Comparison of ENCODE assay signal across 21 cellular contexts in the genomic region with DNA sequence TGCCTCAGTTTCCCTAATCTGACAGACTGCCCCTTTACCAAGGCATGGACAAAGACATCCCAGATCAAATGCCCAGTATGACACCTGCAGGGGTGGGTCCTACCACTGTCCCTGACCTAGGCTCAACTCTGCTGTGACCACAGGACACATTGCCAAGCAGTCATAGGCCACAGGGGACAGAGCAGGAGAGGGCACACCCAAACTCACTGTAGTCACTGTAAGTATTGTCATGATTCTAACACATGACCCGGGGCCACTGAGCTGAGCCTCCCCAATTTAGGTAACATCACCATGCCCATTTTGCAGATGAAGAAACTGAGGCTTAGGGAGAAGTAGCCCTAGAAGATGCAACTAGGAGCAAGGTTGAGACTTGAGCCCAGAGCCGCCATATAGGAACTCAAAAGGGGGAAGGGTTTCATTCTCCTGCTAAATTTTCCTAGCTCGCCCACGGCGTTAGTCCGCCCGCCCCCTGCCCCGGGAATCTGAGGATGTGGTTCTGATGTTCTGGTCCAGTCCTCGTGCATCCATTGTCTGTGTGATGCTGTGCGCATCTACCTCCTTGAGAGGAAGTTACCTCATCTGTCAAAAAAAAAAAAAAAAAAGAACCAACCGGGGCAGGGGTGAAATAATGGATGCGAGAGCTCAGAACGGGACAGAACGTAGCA. TPM values are rescaled to one million over a fixed set of nuclear protein-coding genes. Genes with fewer than 3 reads are reported as not detected.
DNase-seq lines count a peak whose midpoint lies in the region; ATAC-seq, FAIRE-seq and TF ChIP-seq lines count a peak whose summit lies in the region.
"Had no signal": no experiment of that assay in that cellular context is flagged by ENCODE, and none has a peak within 500 bp of the region (broad histone marks: within the 10 kb centered on the region; RNA-seq: fewer than 3 reads in every experiment).

No MANE protein-coding gene starts in this region.

- H3K9me3 Mint-ChIP-seq in Calu3 (ENCODE audit: low read depth, unreplicated experiment), result no peaks in the 10 kb centered on the region
- no peaks in the 10 kb centered on the region for H3K9me3 Mint-ChIP-seq in natural killer cell treated with Interleukin-12 subunit alpha and Interleukin-12 subunit beta and Interleukin-15 and Interleukin-18, amount 100 ng/mL, for 72 hours
- H3K9me3 Mint-ChIP-seq: CD8-positive, alpha-beta T cell; HFFc6 had no signal

- H3K27ac ChIP-seq in 22Rv1, result peak overlapping the region; percentile 93; the same call in 1 of the 2 replicates
- H3K27ac ChIP-seq in kidney (ENCODE audit: low read depth in 2 of 2, low read length in 2 of 2), result no peak overlapping the region
- no peak overlapping the region for H3K27ac ChIP-seq in sigmoid colon
- no peak overlapping the region for H3K27ac ChIP-seq in transverse colon
- H3K27ac ChIP-seq: KMS-11 had no signal

- TF ChIP-seq POLR2A in sigmoid colon (IDR thresholded peaks at IDR 0.05), result no peak
- no peak for TF ChIP-seq POLR2A in transverse colon (IDR thresholded peaks at IDR 0.05)

- no peak for ATAC-seq in natural killer cell treated with Interleukin-12 subunit alpha and Interleukin-12 subunit beta and Interleukin-15 and Interleukin-18, amount 100 ng/mL, for 72 hours
- ATAC-seq: CD8-positive, alpha-beta T cell had no signal

- intact Hi-C loops in Calu3 (cut with micrococcal nuclease; ENCODE audit: unreplicated experiment) (no loop called here), kidney (cut with DNase I) (no loop called here), sigmoid colon (cut with DNase I) (no loop called here), transverse colon (cut with DNase I; ENCODE audit: low total_unique reads) (no loop called here)

- H3K27me3 Mint-ChIP-seq in Calu3 (ENCODE audit: unreplicated experiment), result no peaks in the 10 kb centered on the region
- peaks cover 0 to 10% of the 10 kb centered on the region in 2 donors for H3K27me3 Mint-ChIP-seq in natural killer cell treated with Interleukin-12 subunit alpha and Interleukin-12 subunit beta and Interleukin-15 and Interleukin-18, amount 100 ng/mL, for 72 hours

- CTCF ChIA-PET in Calu3 (lab: Charles Lee), result interaction anchor here (0.6 to 1.2 kb wide), 3 partner anchors 11 to 38 kb away, joined by 3 to 6 read pairs (median 3); no protein-coding TSS in a partner anchor

- in situ Hi-C loops in transverse colon (cut with MboI; ENCODE audit: low pct_ligation_motif_present in 1 of 4, low pct_unique_long_range_greater_than_20kb in 1 of 4, low sequenced_read_pairs in 3 of 4), result loop anchor here in 2 of 4 donors (25.0 kb wide), 2 partner anchors 222 to 422 kb away; no protein-coding TSS in a partner anchor

- no TSS peak for BruUV-seq in Calu3 (replicated peaks; lab: Mats Ljungman, UMichigan)

- 89% methylated on average over 14 of the region's 14 CpGs for WGBS in sigmoid colon, 2 donors
- WGBS in transverse colon (ENCODE audit: low coverage in 1 of 2), 2 donors, result 85 to 86% methylated on average over 12 to 14 of the region's 14 CpGs

- H3K36me3 Mint-ChIP-seq in Calu3 (ENCODE audit: insufficient read depth, unreplicated experiment), result peaks cover 100% of the 10 kb centered on the region
- no peaks in the 10 kb centered on the region for H3K36me3 Mint-ChIP-seq in natural killer cell treated with Interleukin-12 subunit alpha and Interleukin-12 subunit beta and Interleukin-15 and Interleukin-18, amount 100 ng/mL, for 72 hours
- H3K36me3 Mint-ChIP-seq: CD8-positive, alpha-beta T cell had no signal

- no peak for TF ChIP-seq EP300 in sigmoid colon (IDR thresholded peaks at IDR 0.05)
- no peak for TF ChIP-seq EP300 in transverse colon (IDR thresholded peaks at IDR 0.05; ENCODE audit: low read depth)

- H3K4me3 ChIP-seq in kidney (ENCODE audit: low read length in 2 of 2) (no peak overlapping the region), sigmoid colon (no peak overlapping the region), transverse colon (no peak overlapping the region)

- no peak overlapping the region for H3K9ac ChIP-seq in kidney (ENCODE audit: low read length in 2 of 2)
- H3K9ac ChIP-seq: KMS-11 had no signal

- H3K27me3 ChIP-seq in sigmoid colon (no peaks in the 10 kb centered on the region), transverse colon (no peaks in the 10 kb centered on the region)

- DNase-seq in Calu3, result no peak
- DNase-seq in kidney, result peak; percentile 30
- DNase-seq in sigmoid colon, result peak; percentile 42
- DNase-seq in transverse colon, result no peak
- no peak for DNase-seq in activated naive CD4-positive, alpha-beta T cell treated with Interleukin-2 at 50 U/mL for 16 hours
- DNase-seq in natural killer cell treated with Interleukin-12 subunit alpha and Interleukin-12 subunit beta and Interleukin-15 and Interleukin-18, amount 100 ng/mL, for 72 hours (ENCODE audit: low spot score), result no peak
- DNase-seq: AML-193; CD8-positive, alpha-beta T cell; DND-41; GDM1; HFFc6; NCI-H1092 treated with DMSO at 0.1 percent for 48 hours; NCI-H1694 treated with DMSO at 0.1 percent for 48 hours; NCI-H2171; NCI-H774; SHP77 treated with DMSO at 0.1 percent for 48 hours had no signal

- H3K4me1 ChIP-seq in kidney (ENCODE audit: control insufficient read depth in 1 of 2, insufficient read depth in 1 of 2, low read depth in 1 of 2, low read length in 2 of 2) (peaks cover 15 to 17% of the 10 kb centered on the region in 2 donors), sigmoid colon (no peaks in the 10 kb centered on the region), transverse colon (peaks cover 0 to 10% (median 10%) of the 10 kb centered on the region in 4 donors)

- H3K27ac Mint-ChIP-seq in Calu3 (ENCODE audit: unreplicated experiment), result peak overlapping the region; percentile 97
- no peak overlapping the region for H3K27ac Mint-ChIP-seq in natural killer cell treated with Interleukin-12 subunit alpha and Interleukin-12 subunit beta and Interleukin-15 and Interleukin-18, amount 100 ng/mL, for 72 hours
- H3K27ac Mint-ChIP-seq: CD8-positive, alpha-beta T cell; HFFc6 had no signal

- no peak for FAIRE-seq in kidney (lab: Jason Lieb, UNC)
- FAIRE-seq: H1 had no signal

- H3K4me1 Mint-ChIP-seq in Calu3 (ENCODE audit: low read depth, unreplicated experiment), result peaks cover 83% of the 10 kb centered on the region
- peaks cover 0 to 7% of the 10 kb centered on the region in 2 donors for H3K4me1 Mint-ChIP-seq in natural killer cell treated with Interleukin-12 subunit alpha and Interleukin-12 subunit beta and Interleukin-15 and Interleukin-18, amount 100 ng/mL, for 72 hours (ENCODE audit: low read depth in 2 of 2)

- H3K36me3 ChIP-seq in kidney (ENCODE audit: control insufficient read depth in 1 of 2, insufficient read depth in 2 of 2, low read length in 2 of 2), result no peaks in the 10 kb centered on the region
- no peaks in the 10 kb centered on the region for H3K36me3 ChIP-seq in sigmoid colon
- H3K36me3 ChIP-seq in transverse colon, result no peaks in the 10 kb centered on the region

- H3K4me3 Mint-ChIP-seq in Calu3 (ENCODE audit: low read depth, unreplicated experiment), result peak overlapping the region; percentile 8
- no peak overlapping the region for H3K4me3 Mint-ChIP-seq in natural killer cell treated with Interleukin-12 subunit alpha and Interleukin-12 subunit beta and Interleukin-15 and Interleukin-18, amount 100 ng/mL, for 72 hours
- H3K4me3 Mint-ChIP-seq: CD8-positive, alpha-beta T cell; HFFc6 had no signal

- H3K9me3 ChIP-seq in kidney (ENCODE audit: control insufficient read depth in 1 of 2, low read length in 2 of 2) (no peaks in the 10 kb centered on the region), sigmoid colon (no peaks in the 10 kb centered on the region), transverse colon (no peaks in the 10 kb centered on the region)

- TF ChIP-seq CTCF in 22Rv1 (IDR thresholded peaks at IDR 0.05) (no peak), Calu3 (IDR thresholded peaks at IDR 0.05; ENCODE audit: unreplicated experiment) (no peak), kidney (IDR thresholded peaks at IDR 0.05; ENCODE audit: borderline replicate concordance, extremely low read depth, insufficient read depth) (no peak), sigmoid colon (IDR thresholded peaks at IDR 0.05) (no peak), transverse colon (IDR thresholded peaks at IDR 0.05) (no peak)

RNA-seq across cellular contexts. Expression of gene PMEPA1, which starts 44.8 kb away (rescaled TPM):
- total RNA-seq in Calu3 (2022) (732 and 1,302 TPM in 2 replicates), kidney (30.4 TPM), sigmoid colon (10 to 100 TPM in 1 of 4 donors, 1 to 10 TPM in 3; 3.9 to 23.3 (median 7.5) TPM), transverse colon (10 to 100 TPM in 2 of 4 donors, 1 to 10 TPM in 2; 6.4 to 10.8 (median 8.4) TPM)
- polyA plus RNA-seq in kidney (ENCODE audit: insufficient read depth, low read depth, low replicate concordance) (12.9 TPM), sigmoid colon (10 to 100 TPM in 1 of 3 donors, 1 to 10 TPM in 2; 3.6 to 16.8 (median 6.5) TPM)
- under 1 TPM in 1 of 2 donors, not detected in 1; 0.08 TPM for total RNA-seq in natural killer cell treated with Interleukin-12 subunit alpha and Interleukin-12 subunit beta and Interleukin-15 and Interleukin-18, amount 100 ng/mL, for 72 hours

RNA-seq across cellular contexts. Expression of gene ZBP1, which starts 44.8 kb away (rescaled TPM):
- total RNA-seq in Calu3 (2022), result 2.9 and 12.5 TPM in 2 replicates
- total RNA-seq in kidney, result 3.7 TPM
- not detected for polyA plus RNA-seq in kidney (ENCODE audit: insufficient read depth, low read depth, low replicate concordance)
- total RNA-seq in sigmoid colon, result under 1 TPM in 2 of 4 donors, not detected in 2; 0.36 to 0.49 TPM
- polyA plus RNA-seq in sigmoid colon, result 10 to 100 TPM in 1 of 3 donors, 1 to 10 TPM in 2; 1.2 to 17.2 (median 5.3) TPM
- total RNA-seq in transverse colon, result 1 to 10 TPM in 2 of 4 donors, not detected in 2; 1.6 to 4.4 TPM
- total RNA-seq in natural killer cell treated with Interleukin-12 subunit alpha and Interleukin-12 subunit beta and Interleukin-15 and Interleukin-18, amount 100 ng/mL, for 72 hours, result 1 to 10 TPM; 4.8 to 4.9 TPM
- total RNA-seq: H1, HFFc6, MCF 10A, NCI-H460 had no signal
- polyA plus RNA-seq: H1 had no signal

Comparison
In these comparisons a context has a peak if more than half of its experiments do, and no peak if none do; other contexts are left out.
1. DNase-seq: peak in kidney (single experiment) and sigmoid colon (single experiment); none in Calu3 (single experiment), transverse colon (single experiment), activated naive CD4-positive, alpha-beta T cell treated with Interleukin-2 at 50 U/mL for 16 hours (single experiment) and natural killer cell treated with Interleukin-12 subunit alpha and Interleukin-12 subunit beta and Interleukin-15 and Interleukin-18, amount 100 ng/mL, for 72 hours (single experiment).
2. RNA of gene PMEPA1, which starts 44.8 kb away (total RNA-seq): 732 to 1,302 TPM in Calu3; 30.4 TPM in kidney (single experiment), 6.4 to 10.8 TPM in transverse colon, 3.9 to 23.3 TPM in sigmoid colon and 0.08 TPM in natural killer cell treated with Interleukin-12 subunit alpha and Interleukin-12 subunit beta and Interleukin-15 and Interleukin-18, amount 100 ng/mL, for 72 hours; every median in the first group is over 10 times any median in the second.